In genomic region chr1:210294991-210295773, GRCh38 we compare ENCODE assay signal across 8 cellular contexts. TPM values are rescaled to one million over a fixed set of nuclear protein-coding genes. Genes with fewer than 3 reads are reported as not detected.
DNase-seq lines count a peak whose midpoint lies in the region; ATAC-seq and TF ChIP-seq lines count a peak whose summit lies in the region.

No MANE protein-coding gene starts in this region.

- H3K27me3 ChIP-seq in osteoblast (ENCODE audit: insufficient read depth, low read length), result peaks cover 36% of the 10 kb centered on the region

- no peak for TF ChIP-seq CTCF in osteoblast (IDR thresholded peaks at IDR 0.05; ENCODE audit: extremely low read depth, low read depth, low read length)

- no peaks in the 10 kb centered on the region for H4K20me1 ChIP-seq in osteoblast (ENCODE audit: insufficient read depth, low read length)

- peaks cover 5% of the 10 kb centered on the region for H3K4me1 Mint-ChIP-seq in activated naive CD8-positive, alpha-beta T cell treated with anti-CD3 and anti-CD28 coated beads, Interleukin-2, amount 50 U/mL, for 24 hours

- H3K36me3 ChIP-seq in osteoblast (ENCODE audit: insufficient read depth, low read length), result no peaks in the 10 kb centered on the region

- no peaks in the 10 kb centered on the region for H3K9me3 Mint-ChIP-seq in activated naive CD8-positive, alpha-beta T cell treated with anti-CD3 and anti-CD28 coated beads, Interleukin-2, amount 50 U/mL, for 24 hours

- no peak overlapping the region for H3K27ac Mint-ChIP-seq in activated naive CD8-positive, alpha-beta T cell treated with anti-CD3 and anti-CD28 coated beads, Interleukin-2, amount 50 U/mL, for 24 hours

- no peaks in the 10 kb centered on the region for H3K9me3 ChIP-seq in osteoblast (ENCODE audit: low read depth, low read length)

- H3K36me3 Mint-ChIP-seq in activated naive CD8-positive, alpha-beta T cell treated with anti-CD3 and anti-CD28 coated beads, Interleukin-2, amount 50 U/mL, for 24 hours (ENCODE audit: low read depth), result no peaks in the 10 kb centered on the region

- no peak overlapping the region for H3K4me3 Mint-ChIP-seq in activated naive CD8-positive, alpha-beta T cell treated with anti-CD3 and anti-CD28 coated beads, Interleukin-2, amount 50 U/mL, for 24 hours

- peak overlapping the region; percentile 13 for H2AFZ ChIP-seq in osteoblast (ENCODE audit: low read length)

- H3K79me2 ChIP-seq in osteoblast (ENCODE audit: insufficient read depth, low read length), result no peaks in the 10 kb centered on the region

- peaks cover 19% of the 10 kb centered on the region for H3K4me1 ChIP-seq in osteoblast (ENCODE audit: insufficient read depth, low read length)

- no peak overlapping the region for H3K27ac ChIP-seq in osteoblast (ENCODE audit: low read depth, low read length)

- ATAC-seq in HG03565 (IDR thresholded peaks at IDR 0.05; ENCODE audit: unreplicated experiment), result no peak
- no peak for ATAC-seq in activated naive CD8-positive, alpha-beta T cell treated with anti-CD3 and anti-CD28 coated beads, Interleukin-2, amount 50 U/mL, for 24 hours

- peaks cover 40% of the 10 kb centered on the region for H3K27me3 Mint-ChIP-seq in activated naive CD8-positive, alpha-beta T cell treated with anti-CD3 and anti-CD28 coated beads, Interleukin-2, amount 50 U/mL, for 24 hours

- no peak overlapping the region for H3K4me3 ChIP-seq in osteoblast (ENCODE audit: insufficient read depth, low read length)

- peak; percentile 73 for DNase-seq in DMS79 treated with DMSO at 0.1 percent for 48 hours (lab: John Stamatoyannopoulos, UW)
- peak; percentile 53 for DNase-seq in NCI-H2227 (lab: John Stamatoyannopoulos, UW; ENCODE audit: unreplicated experiment)
- peak; percentile 63 for DNase-seq in fibroblast of gingiva (ENCODE audit: low read depth)
- DNase-seq in osteoblast (ENCODE audit: insufficient read length, low spot score, missing footprints), result peak; percentile 86
- DNase-seq in activated naive CD8-positive, alpha-beta T cell treated with anti-CD3 and anti-CD28 coated beads, Interleukin-2, amount 50 U/mL, for 24 hours, result no peak
- DNase-seq in dermis blood vessel endothelial cell, result no peak
- no peak for DNase-seq in germinal center (ENCODE audit: low spot score)

- no peak overlapping the region for H3K4me2 ChIP-seq in osteoblast (ENCODE audit: insufficient read depth, low read length)

RNA-seq across cellular contexts. Expression of gene HHAT, which starts 33.5 kb away (rescaled TPM):
- total RNA-seq in osteoblast (5.1 and 7.4 TPM in 2 replicates), dermis blood vessel endothelial cell (1.8 and 4.8 TPM in 2 replicates)

Comparison
In these comparisons a context has a peak if more than half of its experiments do, and no peak if none do; other contexts are left out.
1. DNase-seq: peak in DMS79 treated with DMSO at 0.1 percent for 48 hours (single experiment), NCI-H2227 (single experiment), fibroblast of gingiva (single experiment) and osteoblast (single experiment); none in activated naive CD8-positive, alpha-beta T cell treated with anti-CD3 and anti-CD28 coated beads, Interleukin-2, amount 50 U/mL, for 24 hours (single experiment), dermis blood vessel endothelial cell (single experiment) and germinal center (single experiment).